ENCODE assay signal across 18 cellular contexts in the genomic region with DNA sequence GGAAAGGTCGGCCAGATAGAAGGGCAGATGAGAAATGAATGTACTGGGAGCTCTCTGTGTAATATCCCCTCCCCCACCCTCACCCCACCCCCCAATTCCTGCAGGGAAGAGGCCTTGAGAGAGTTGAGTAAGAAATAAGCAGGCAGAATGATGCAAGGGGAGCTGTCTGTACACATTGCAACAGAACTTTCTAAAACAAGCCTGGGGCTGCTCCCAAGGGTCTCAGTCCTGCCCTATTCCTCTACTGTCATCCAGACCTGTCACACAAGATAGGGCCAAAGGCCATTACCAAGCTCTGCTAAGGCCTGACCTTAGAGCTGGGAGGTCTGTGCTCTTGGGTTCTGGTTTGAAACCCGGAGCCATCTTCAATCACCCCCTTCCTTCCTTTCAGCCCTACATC. TPM values are rescaled to one million over a fixed set of nuclear protein-coding genes. Genes with fewer than 3 reads are reported as not detected.
A peak's percentile ranks its signal among the peaks of the same experiment; 100 is the strongest.
DNase-seq lines count a peak whose midpoint lies in the region; ATAC-seq and TF ChIP-seq lines count a peak whose summit lies in the region.
"Had no signal": no experiment of that assay in that cellular context is flagged by ENCODE, and none has a peak within 500 bp of the region (broad histone marks: within the 10 kb centered on the region; RNA-seq: fewer than 3 reads in every experiment).

No MANE protein-coding gene starts in this region.

- peak; percentile 63 to 92 for DNase-seq in HL-60 (ENCODE audit: low read depth in 1 of 2, low spot score in 1 of 2)
- DNase-seq in SK-N-MC (ENCODE audit: low read depth, low spot score) = peak; percentile 61
- peak; percentile 54 for DNase-seq in hepatocyte (ENCODE audit: low spot score)
- DNase-seq in spleen = no peak
- DNase-seq in NCI-H1694 (lab: John Stamatoyannopoulos, UW) = no peak
- DNase-seq in HUDEP-2 (lab: John Stamatoyannopoulos, UW; ENCODE audit: unreplicated experiment in 76 of 76) = no peak
- DNase-seq: activated CD4-positive, alpha-beta T cell treated with anti-CD3 and anti-CD28 coated beads, Interleukin-2, amount 10 ng/mL, durations not matched to agents 7 days and 5 days; DMS 273 treated with DMSO at 0.1 percent for 48 hours; effector CD8-positive, alpha-beta T cell; NCI-H2171; stimulated activated CD4-positive, alpha-beta T cell treated with anti-CD3 and anti-CD28 coated beads, Interleukin-12 subunit alpha, Interleukin-12 subunit beta, amount 100 ng/mL, for 4 hours; T-helper 17 cell had no signal

- WGBS in hepatocyte (ENCODE audit: low lambda C conversion rate, missing lambda C conversion rate) = 76% methylated on average over 2 of the region's 2 CpGs
- WGBS in spleen, 5 donors = 36 to 83% (median 63%) methylated on average over 2 of the region's 2 CpGs

- H3K9me2 ChIP-seq in hepatocyte (replicated peaks; ENCODE audit: insufficient read depth) = no peaks in the 10 kb centered on the region

- TF ChIP-seq CTCF in HL-60 (IDR thresholded peaks at IDR 0.05; ENCODE audit: insufficient read depth, low read length) = no peak
- TF ChIP-seq CTCF in hepatocyte (IDR thresholded peaks at IDR 0.05; ENCODE audit: poor library complexity) = no peak
- TF ChIP-seq CTCF in spleen (IDR thresholded peaks at IDR 0.05 in 8 of 11, conservative IDR thresholded peaks at IDR 0.05 in 3 of 11) = no peak

- H3K4me3 ChIP-seq in HL-60 (replicated peaks; ENCODE audit: insufficient read depth, low read length) (no peak overlapping the region), SK-N-MC (no peak overlapping the region), hepatocyte (no peak overlapping the region), spleen (no peak overlapping the region)

- intact Hi-C loops in spleen (cut with DNase I; ENCODE audit: low total_unique reads) = no loop called here

- H3K9ac ChIP-seq in SK-N-MC (ENCODE audit: insufficient read length) = no peak overlapping the region
- H3K9ac ChIP-seq: KMS-11 had no signal

- peak overlapping the region; percentile 64 for H3K27ac ChIP-seq in HL-60 (replicated peaks)
- H3K27ac ChIP-seq in SK-N-MC = peak overlapping the region; percentile 68; the same call in 1 of the 2 replicates
- peak overlapping the region; percentile 68 for H3K27ac ChIP-seq in hepatocyte
- H3K27ac ChIP-seq in spleen = peak overlapping the region in 5 of 8 donors; percentile 34 to 85 (median 68)
- H3K27ac ChIP-seq: KMS-11 had no signal

- no peak overlapping the region for H3K4me2 ChIP-seq in hepatocyte
- H3K4me2 ChIP-seq: KMS-11 had no signal

- H3K9me3 ChIP-seq in SK-N-MC (ENCODE audit: low read depth, low read length) (no peaks in the 10 kb centered on the region), hepatocyte (ENCODE audit: low read depth) (no peaks in the 10 kb centered on the region), spleen (no peaks in the 10 kb centered on the region)

- H3K27me3 ChIP-seq in HL-60 (ENCODE audit: insufficient read depth, poor library complexity, severe bottlenecking) (no peaks in the 10 kb centered on the region), hepatocyte (no peaks in the 10 kb centered on the region), spleen (replicated peaks in 1 of 7) (peaks cover 0 to 15% (median 0%) of the 10 kb centered on the region in 7 donors)

- ATAC-seq in GM19467 (IDR thresholded peaks at IDR 0.05; ENCODE audit: unreplicated experiment) = no peak
- no peak for ATAC-seq in GM18505 (IDR thresholded peaks at IDR 0.05; ENCODE audit: unreplicated experiment)
- ATAC-seq: left colon, T-helper 17 cell had no signal

- H2AFZ ChIP-seq in hepatocyte = no peak overlapping the region

- H3K4me1 ChIP-seq in hepatocyte (ENCODE audit: insufficient read depth) (peaks cover 6% of the 10 kb centered on the region), spleen (peaks cover 1 to 29% (median 9%) of the 10 kb centered on the region in 6 donors)

- no peaks in the 10 kb centered on the region for H3K36me3 ChIP-seq in SK-N-MC (ENCODE audit: insufficient read depth, low read length)
- H3K36me3 ChIP-seq in hepatocyte (replicated peaks; ENCODE audit: insufficient read depth, low read depth) = no peaks in the 10 kb centered on the region
- no peaks in the 10 kb centered on the region for H3K36me3 ChIP-seq in spleen

- TF ChIP-seq POLR2A in spleen (IDR thresholded peaks at IDR 0.05) = no peak
- no peak for TF ChIP-seq POLR2A in GM18505 (IDR thresholded peaks at IDR 0.05; ENCODE audit: borderline replicate concordance, extremely low read depth, insufficient read depth, insufficient read length)

- no peaks in the 10 kb centered on the region for H3K79me2 ChIP-seq in hepatocyte

- no peaks in the 10 kb centered on the region for H4K20me1 ChIP-seq in hepatocyte (ENCODE audit: insufficient read depth, poor library complexity, severe bottlenecking)

RNA-seq across cellular contexts. Expression of a gene that starts 5.7 kb away (rescaled TPM):
- total RNA-seq in hepatocyte (52.6 and 60.5 TPM in 2 replicates), spleen (10 to 100 TPM; 14.1 to 71.7 (median 22.5) TPM)
- polyA plus RNA-seq in hepatocyte (27.5 and 55.6 TPM in 2 replicates), spleen (1 to 10 TPM; 3.5 to 9.5 (median 6.4) TPM)

RNA-seq across cellular contexts. Expression of a gene that starts 45.2 kb away (rescaled TPM):
- total RNA-seq in hepatocyte = 2.4 and 3.2 TPM in 2 replicates
- polyA plus RNA-seq in hepatocyte = 0.84 and 2.9 TPM in 2 replicates
- under 1 TPM in 1 of 7 donors, not detected in 6; 0.23 TPM for total RNA-seq in spleen
- under 1 TPM; 0.03 to 0.23 (median 0.20) TPM for polyA plus RNA-seq in spleen
- total RNA-seq: activated CD4-positive, alpha-beta T cell treated with anti-CD3 and anti-CD28 coated beads, Interleukin-2, amount 10 ng/mL, durations not matched to agents 7 days and 5 days; activated T-helper 1 cell treated with anti-CD3 and anti-CD28 coated beads, Interleukin-12 subunit alpha, Interleukin-12 subunit beta, Interleukin-2, Interleukin-4 antibody, amounts not matched to agents 30 ng/mL and 10 ng/mL and 1 ng/mL, durations not matched to agents 14 hours and 24 hours and 36 hours; T-helper 17 cell had no signal
- polyA plus RNA-seq: neural cell had no signal

RNA-seq across cellular contexts. Expression of a gene that starts 52.1 kb away (rescaled TPM):
- 25.2 and 36.5 TPM in 2 replicates for total RNA-seq in hepatocyte
- polyA plus RNA-seq in hepatocyte = 15.3 and 21.1 TPM in 2 replicates
- total RNA-seq in spleen = 10 to 100 TPM; 35.0 to 80.8 (median 58.8) TPM
- 10 to 100 TPM; 13.8 to 15.7 (median 14.8) TPM for polyA plus RNA-seq in spleen

Comparison
In these comparisons a context has a peak if more than half of its experiments do, and no peak if none do; other contexts are left out.
1. DNase-seq: peak in HL-60 (2 of 2), SK-N-MC (single experiment) and hepatocyte (single experiment); none in spleen (single experiment), NCI-H1694 (single experiment) and HUDEP-2 (0 of 76).
2. Peak in every context shown above with its lines, with median percentiles within 50 percentile points of each other: H3K27ac ChIP-seq.